1 cellular context compared by ENCODE assay signal in genomic region chr13:113448545-113448884, GRCh38.
TF ChIP-seq lines count a peak whose summit lies in the region.

No MANE protein-coding gene starts in this region.

TF ChIP-seq in HepG2, 621 proteins besides CTCF, POLR2A, EP300 and RAD21 (continued from another document):
- TF ChIP-seq ZNF75D (CRISPR knock-in tag; IDR thresholded peaks at IDR 0.05; ENCODE audit: borderline replicate concordance) (no peak), ZNF772 (CRISPR knock-in tag; IDR thresholded peaks at IDR 0.05) (no peak), CBX1 (IDR thresholded peaks at IDR 0.05; ENCODE audit: low read depth) (no peak), ZNF205 (CRISPR knock-in tag; IDR thresholded peaks at IDR 0.05) (no peak), MEIS1 (CRISPR knock-in tag; IDR thresholded peaks at IDR 0.05; ENCODE audit: borderline replicate concordance) (no peak), ZBTB20 (CRISPR knock-in tag; IDR thresholded peaks at IDR 0.05; ENCODE audit: borderline replicate concordance, low read depth) (no peak), PBX2 (CRISPR knock-in tag; IDR thresholded peaks at IDR 0.05) (no peak), ZNF280B (CRISPR knock-in tag; IDR thresholded peaks at IDR 0.05; ENCODE audit: borderline replicate concordance) (no peak), NFIB (CRISPR knock-in tag; IDR thresholded peaks at IDR 0.05; ENCODE audit: borderline replicate concordance) (no peak), DMTF1 (CRISPR knock-in tag; IDR thresholded peaks at IDR 0.05) (no peak), MED1 (CRISPR knock-in tag; IDR thresholded peaks at IDR 0.05) (no peak), ELF4 (CRISPR knock-in tag; IDR thresholded peaks at IDR 0.05; ENCODE audit: borderline replicate concordance) (no peak), TEAD3 (CRISPR knock-in tag; optimal IDR thresholded peaks at IDR 0.05; ENCODE audit: borderline replicate concordance) (no peak), SOX5 (CRISPR knock-in tag; IDR thresholded peaks at IDR 0.05; ENCODE audit: borderline replicate concordance) (no peak), SRSF1 (optimal IDR thresholded peaks at IDR 0.05; ENCODE audit: low read depth, low read length) (no peak), NFYB (CRISPR knock-in tag; IDR thresholded peaks at IDR 0.05) (no peak), ZNF891 (CRISPR knock-in tag; IDR thresholded peaks at IDR 0.05) (no peak), TCF7L2 (IDR thresholded peaks at IDR 0.05; ENCODE audit: low read depth, low read length) (no peak), YEATS2 (CRISPR knock-in tag; IDR thresholded peaks at IDR 0.05; ENCODE audit: borderline replicate concordance) (no peak), DNMT1 (CRISPR knock-in tag; IDR thresholded peaks at IDR 0.05) (no peak), TP53 (CRISPR knock-in tag; conservative IDR thresholded peaks at IDR 0.05) (no peak), FOXP1 (IDR thresholded peaks at IDR 0.05) (no peak), FOXP1 (CRISPR knock-in tag; IDR thresholded peaks at IDR 0.05) (no peak), ZNF354B (CRISPR knock-in tag; IDR thresholded peaks at IDR 0.05) (no peak)
TF ChIP-seq in HepG2: peak in this region for 19.
